Comparison of ENCODE assay signal across 9 cellular contexts in the genomic region with DNA sequence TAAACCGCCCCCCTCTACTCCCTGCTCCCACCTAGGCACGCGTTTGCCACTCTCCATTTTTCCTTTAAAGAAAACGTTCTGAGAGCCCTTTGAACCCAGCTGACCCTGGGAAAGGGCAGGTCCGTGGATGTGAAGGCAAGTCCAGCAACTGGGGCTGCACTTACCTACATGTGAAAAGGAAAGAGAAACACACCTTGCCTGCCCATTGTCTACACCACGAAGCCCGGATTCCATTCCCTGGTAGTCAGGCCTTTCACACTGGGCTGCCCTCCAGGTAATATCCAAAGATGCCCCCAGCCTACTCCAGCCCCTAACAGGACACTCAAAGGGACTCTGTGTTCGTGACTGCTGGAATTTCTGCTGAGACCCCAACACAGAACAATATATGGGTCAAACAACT.
DNase-seq lines count a peak whose midpoint lies in the region; ATAC-seq and TF ChIP-seq lines count a peak whose summit lies in the region.
"Had no signal": no experiment of that assay in that cellular context is flagged by ENCODE, and none has a peak within 500 bp of the region (broad histone marks: within the 10 kb centered on the region; RNA-seq: fewer than 3 reads in every experiment).

No MANE protein-coding gene starts in this region.

- peak overlapping the region; percentile 53 for H3K27ac Mint-ChIP-seq in Caco-2 (ENCODE audit: unreplicated experiment)

- TF ChIP-seq CTCF in Caco-2 (IDR thresholded peaks at IDR 0.05; ENCODE audit: insufficient read depth in 1 of 2, low read depth in 1 of 2, low read length in 1 of 2, severe bottlenecking in 1 of 2, unreplicated experiment in 1 of 2) (no peak), PC-3 (conservative IDR thresholded peaks at IDR 0.05; ENCODE audit: low read depth, low read length) (no peak), epithelial cell of esophagus (IDR thresholded peaks at IDR 0.05; ENCODE audit: insufficient read depth, low read depth, low read length, missing control alignments) (no peak), neutrophil (IDR thresholded peaks at IDR 0.05) (no peak)

- H3K4me1 Mint-ChIP-seq in Caco-2 (ENCODE audit: low read depth, unreplicated experiment) = peaks cover 6% of the 10 kb centered on the region

- H3K9me2 ChIP-seq in PC-3 (replicated peaks; ENCODE audit: low read length) = no peaks in the 10 kb centered on the region

- H3K9me3 Mint-ChIP-seq in Caco-2 (ENCODE audit: unreplicated experiment) = no peaks in the 10 kb centered on the region

- no peak overlapping the region for H2AFZ ChIP-seq in PC-3 (ENCODE audit: low read length)

- H3K4me1 ChIP-seq in Caco-2 (peaks cover 8% of the 10 kb centered on the region), PC-3 (ENCODE audit: insufficient read depth, low read length) (peaks cover 20% of the 10 kb centered on the region), neutrophil (ENCODE audit: control insufficient read depth in 1 of 2, insufficient read depth in 1 of 2, low read depth in 1 of 2, low read length in 1 of 2) (peaks cover 15 to 21% of the 10 kb centered on the region in 2 experiments)

- peak overlapping the region; percentile 94 for H3K4me2 ChIP-seq in PC-3 (ENCODE audit: low read length)

- peak overlapping the region; percentile 75 for H3K9ac ChIP-seq in PC-3 (ENCODE audit: low read length)

- no peaks in the 10 kb centered on the region for H3F3A ChIP-seq in PC-3 (ENCODE audit: low read length, unreplicated experiment)

- CTCF ChIA-PET in Caco-2 (lab: Charles Lee) (interaction anchor here (1.6 kb wide), 1 partner anchor 105 kb away, joined by 6 read pairs; no protein-coding TSS in a partner anchor), PC-3 (lab: Charles Lee) (interaction anchor here (0.6 kb wide), 2 partner anchors 487 to 1394 kb away, joined by 3 to 4 read pairs; no protein-coding TSS in a partner anchor)

- peak overlapping the region; percentile 70 for H3K4me3 Mint-ChIP-seq in Caco-2 (ENCODE audit: unreplicated experiment)

- BruUV-seq in Caco-2 (replicated peaks; lab: Mats Ljungman, UMichigan) = no TSS peak
- BruUV-seq in PC-3 (replicated peaks; lab: Mats Ljungman, UMichigan) = no TSS peak

- H3K4me3 ChIP-seq in Caco-2 (ENCODE audit: low read depth, low read length) = peak overlapping the region; percentile 50
- H3K4me3 ChIP-seq in PC-3 (ENCODE audit: low read length) = no peak overlapping the region
- H3K4me3 ChIP-seq in epithelial cell of esophagus (ENCODE audit: low read length) = no peak overlapping the region
- peak overlapping the region; percentile 71 to 72 for H3K4me3 ChIP-seq in neutrophil (ENCODE audit: low read depth in 1 of 2, low read length in 1 of 2)

- H3K36me3 Mint-ChIP-seq in Caco-2 (ENCODE audit: insufficient read depth, unreplicated experiment) = no peaks in the 10 kb centered on the region

- no peaks in the 10 kb centered on the region for H4K20me1 ChIP-seq in PC-3 (ENCODE audit: low read length)

- POLR2A ChIA-PET in Caco-2 (lab: Charles Lee) (no interaction called here), PC-3 (lab: Charles Lee; ENCODE audit: unreplicated experiment) (interaction anchor here (0.5 kb wide), 1 partner anchor 874 kb away, joined by 3 read pairs; no protein-coding TSS in a partner anchor)

- DNase-seq in Caco-2 (no peak), PC-3 (peak; percentile 54), epithelial cell of esophagus (ENCODE audit: low read depth) (peak; percentile 60), HK-2 (ENCODE audit: unreplicated experiment) (no peak), NCI-H226 (no peak), OCI-M2 (lab: John Stamatoyannopoulos, UW; ENCODE audit: unreplicated experiment) (no peak)
- DNase-seq: GDM1 had no signal

- no peaks in the 10 kb centered on the region for H3K9me3 ChIP-seq in Caco-2
- no peaks in the 10 kb centered on the region for H3K9me3 ChIP-seq in PC-3 (ENCODE audit: low read length)
- H3K9me3 ChIP-seq in neutrophil = no peaks in the 10 kb centered on the region

- no peaks in the 10 kb centered on the region for H3K79me2 ChIP-seq in PC-3 (ENCODE audit: low read length)

- ATAC-seq in PC-3 (no peak), GM21529 (IDR thresholded peaks at IDR 0.05; ENCODE audit: unreplicated experiment) (no peak)

- no peaks in the 10 kb centered on the region for H3K27me3 Mint-ChIP-seq in Caco-2 (ENCODE audit: insufficient read depth, unreplicated experiment)

- intact Hi-C loops in Caco-2 (cut with micrococcal nuclease; ENCODE audit: unreplicated experiment) = loop anchor here (10.0 kb wide), 3 partner anchors 87 to 293 kb away; no protein-coding TSS in a partner anchor
- intact Hi-C loops in PC-3 (cut with micrococcal nuclease) = loop anchor here (5.0 to 10.0 kb wide), 4 partner anchors 110 to 675 kb away; no protein-coding TSS in a partner anchor

- H3K27ac ChIP-seq in PC-3 (ENCODE audit: low read length) = peak overlapping the region; percentile 61
- H3K27ac ChIP-seq in neutrophil = no peak overlapping the region

- no peaks in the 10 kb centered on the region for H3K36me3 ChIP-seq in Caco-2 (ENCODE audit: control insufficient read depth, insufficient read depth, low read length)
- H3K36me3 ChIP-seq in PC-3 (ENCODE audit: low read depth, low read length) = no peaks in the 10 kb centered on the region
- no peaks in the 10 kb centered on the region for H3K36me3 ChIP-seq in neutrophil

- no peaks in the 10 kb centered on the region for H3K27me3 ChIP-seq in Caco-2 (replicated peaks; ENCODE audit: control insufficient read depth, insufficient read depth, low read length)
- no peaks in the 10 kb centered on the region for H3K27me3 ChIP-seq in PC-3 (ENCODE audit: low read length)
- no peaks in the 10 kb centered on the region for H3K27me3 ChIP-seq in neutrophil

Comparison
In these comparisons a context has a peak if more than half of its experiments do, and no peak if none do; other contexts are left out.
1. DNase-seq: peak in PC-3 (single experiment) and epithelial cell of esophagus (single experiment); none in Caco-2 (0 of 2), HK-2 (single experiment), NCI-H226 (single experiment) and OCI-M2 (single experiment).
2. H3K4me3 ChIP-seq: peak in Caco-2 (single experiment) and neutrophil (2 of 2); none in PC-3 (single experiment) and epithelial cell of esophagus (single experiment).